In the genomic region with DNA sequence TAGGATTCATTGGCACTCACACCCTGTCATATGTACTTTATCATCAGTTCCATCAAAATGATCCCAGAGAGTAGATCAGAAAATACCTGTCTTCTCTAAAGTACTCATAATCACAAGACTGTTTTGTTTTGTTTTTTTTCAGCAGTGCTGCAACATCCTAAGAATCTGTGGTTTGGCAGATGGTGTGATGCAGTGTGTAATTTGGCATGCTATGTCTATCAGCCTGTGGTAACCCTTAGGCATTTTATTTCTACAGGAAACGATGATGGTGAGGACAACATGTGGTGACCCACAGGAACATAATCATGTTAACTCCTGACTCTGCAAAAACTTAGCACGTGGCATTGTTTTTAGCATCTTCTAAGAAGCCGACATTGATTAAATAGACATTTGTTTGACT, we compare ENCODE assay signal across 13 cellular contexts.
DNase-seq lines count a peak whose midpoint lies in the region; ATAC-seq lines count a peak whose summit lies in the region.
"Had no signal": no experiment of that assay in that cellular context is flagged by ENCODE, and none has a peak within 500 bp of the region (broad histone marks: within the 10 kb centered on the region; RNA-seq: fewer than 3 reads in every experiment).

No MANE protein-coding gene starts in this region.

- intact Hi-C loops in sciatic nerve (cut with DNase I): no loop called here

- peak; percentile 96 for ATAC-seq in sciatic nerve
- ATAC-seq in GM18502 (IDR thresholded peaks at IDR 0.05; ENCODE audit: poor library complexity, unreplicated experiment): no peak
- ATAC-seq in HG03108 (IDR thresholded peaks at IDR 0.05; ENCODE audit: unreplicated experiment): no peak
- ATAC-seq in HG02938 (IDR thresholded peaks at IDR 0.05; ENCODE audit: unreplicated experiment): no peak

- DNase-seq in GM03348 (ENCODE audit: low spot score): peak; percentile 78
- DNase-seq in OCI-M1 (lab: John Stamatoyannopoulos, UW): peak; percentile 34
- peak; percentile 83 for DNase-seq in dedifferentiated amniotic fluid mesenchymal stem cell (ENCODE audit: extremely low spot score)
- DNase-seq in sciatic nerve (ENCODE audit: low spot score): no peak
- DNase-seq in NCI-H526 treated with DMSO at 0.1 percent for 48 hours (lab: John Stamatoyannopoulos, UW): no peak
- DNase-seq: activated CD8-positive, alpha-beta memory T cell treated with anti-CD3 and anti-CD28 coated beads, Interleukin-2, amount 50 U/mL, for 4 hours; adrenal gland; erythroblast; kidney glomerular epithelial cell; stimulated activated CD8-positive, alpha-beta memory T cell treated with anti-CD3 and anti-CD28 coated beads, Interleukin-4, amount 100 ng/mL, for 48 hours had no signal

Comparison
In these comparisons a context has a peak if more than half of its experiments do, and no peak if none do; other contexts are left out.
1. DNase-seq: peak in GM03348 (single experiment), OCI-M1 (single experiment) and dedifferentiated amniotic fluid mesenchymal stem cell (single experiment); none in sciatic nerve (single experiment) and NCI-H526 treated with DMSO at 0.1 percent for 48 hours (single experiment).